8 cellular contexts compared by ENCODE assay signal in the genomic region with DNA sequence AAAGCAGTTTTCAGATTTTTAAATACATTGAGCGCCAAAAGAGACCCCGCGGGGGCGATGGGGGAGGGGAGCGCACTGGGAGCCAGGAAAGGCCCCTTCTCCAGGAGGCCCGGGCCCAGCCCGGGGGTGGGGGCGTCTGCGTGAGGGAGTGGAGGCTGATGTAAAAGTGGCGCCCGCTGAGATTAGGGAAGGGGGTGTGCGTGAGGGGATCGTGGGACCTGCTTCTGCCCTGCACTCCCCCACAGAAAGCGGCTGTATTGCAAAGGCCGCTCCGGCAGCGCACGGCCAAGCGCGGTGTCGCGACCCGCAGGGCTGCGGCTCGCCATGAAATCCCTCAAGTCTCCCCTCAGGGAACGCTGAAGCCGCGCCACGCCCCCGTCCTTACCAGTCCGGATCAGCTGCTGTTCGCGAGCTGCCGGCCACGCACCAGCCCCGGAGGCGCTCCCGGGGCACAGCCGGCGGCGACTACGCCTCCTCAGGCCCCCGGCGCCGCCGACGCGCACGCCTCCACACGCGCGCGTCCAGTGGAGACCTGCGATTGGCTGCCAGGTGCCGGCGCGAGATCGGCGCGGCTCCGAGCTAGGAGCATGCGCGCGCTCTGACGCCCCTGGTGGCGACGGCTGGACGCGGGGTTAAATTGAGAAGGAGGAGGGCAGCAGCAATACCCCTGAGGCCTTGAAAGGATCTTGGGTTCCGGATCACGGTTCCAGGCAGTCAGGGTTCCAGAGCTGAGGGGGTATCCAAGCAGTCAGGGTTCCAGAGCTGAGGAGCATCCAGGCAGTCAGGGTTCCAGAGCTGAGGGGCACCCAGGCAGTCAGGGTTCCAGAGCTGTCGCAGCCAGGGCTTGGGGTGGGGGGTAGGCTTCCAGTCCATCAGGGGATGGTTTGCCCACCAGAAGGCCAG. TPM values are rescaled to one million over a fixed set of nuclear protein-coding genes. Genes with fewer than 3 reads are reported as not detected.
DNase-seq lines count a peak whose midpoint lies in the region; ATAC-seq, FAIRE-seq and TF ChIP-seq lines count a peak whose summit lies in the region.

A gene with protein sequence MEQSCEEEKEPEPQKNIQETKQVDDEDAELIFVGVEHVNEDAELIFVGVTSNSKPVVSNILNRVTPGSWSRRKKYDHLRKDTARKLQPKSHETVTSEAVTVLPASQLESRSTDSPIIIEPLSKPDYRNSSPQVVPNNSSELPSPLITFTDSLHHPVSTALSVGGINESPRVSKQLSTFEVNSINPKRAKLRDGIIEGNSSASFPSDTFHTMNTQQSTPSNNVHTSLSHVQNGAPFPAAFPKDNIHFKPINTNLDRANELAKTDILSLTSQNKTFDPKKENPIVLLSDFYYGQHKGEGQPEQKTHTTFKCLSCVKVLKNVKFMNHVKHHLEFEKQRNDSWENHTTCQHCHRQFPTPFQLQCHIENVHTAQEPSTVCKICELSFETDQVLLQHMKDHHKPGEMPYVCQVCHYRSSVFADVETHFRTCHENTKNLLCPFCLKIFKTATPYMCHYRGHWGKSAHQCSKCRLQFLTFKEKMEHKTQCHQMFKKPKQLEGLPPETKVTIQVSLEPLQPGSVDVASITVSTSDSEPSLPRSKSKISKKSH (minus strand): TSS at position 469 of the 903 bp plus-strand sequence. CDS start 19,344 bp downstream, outside the sequence.

- peak; percentile 80 for ATAC-seq in HG02763 (IDR thresholded peaks at IDR 0.05; ENCODE audit: unreplicated experiment)
- peak; percentile 98 for ATAC-seq in WTC11
- ATAC-seq in central memory CD8-positive, alpha-beta T cell (replicated peaks; ENCODE audit: extremely low read depth, poor library complexity, severe bottlenecking) = peak; percentile 99

- TF ChIP-seq CTCF in WTC11 (IDR thresholded peaks at IDR 0.05) = peak; percentile 38; the same call in 1 of the 2 replicates

- peaks cover 40% of the 10 kb centered on the region for H3K36me3 Mint-ChIP-seq in WTC11
- H3K36me3 Mint-ChIP-seq in central memory CD8-positive, alpha-beta T cell (ENCODE audit: insufficient read depth) = peaks cover 7% of the 10 kb centered on the region

- peak; percentile 69; the same call in 1 of the 2 replicates for TF ChIP-seq POLR2A in GM12892 (IDR thresholded peaks at IDR 0.05; ENCODE audit: low read depth, low read length)

- peak within 1 kb of the TSS; percentile 77 for H3K4me3 Mint-ChIP-seq in WTC11
- H3K4me3 Mint-ChIP-seq in central memory CD8-positive, alpha-beta T cell = peak within 1 kb of the TSS; percentile 81

- H3K27ac Mint-ChIP-seq in WTC11 = no peak within 1 kb of the TSS
- H3K27ac Mint-ChIP-seq in central memory CD8-positive, alpha-beta T cell (ENCODE audit: low read depth) = peak within 1 kb of the TSS; percentile 66

- peaks cover 17% of the 10 kb centered on the region for H3K9me3 Mint-ChIP-seq in WTC11
- H3K9me3 Mint-ChIP-seq in central memory CD8-positive, alpha-beta T cell = no peaks in the 10 kb centered on the region

- peaks cover 69% of the 10 kb centered on the region for H3K27me3 Mint-ChIP-seq in WTC11 (ENCODE audit: low read depth)
- H3K27me3 Mint-ChIP-seq in central memory CD8-positive, alpha-beta T cell = peaks cover 18% of the 10 kb centered on the region

- CTCF ChIA-PET in WTC11 (lab: Charles Lee) = interaction anchor here (0.7 to 2.2 kb wide), 24 partner anchors 8 to 375 kb away, joined by 3 to 17 read pairs (median 4); a partner anchor contains a TSS

- H3K4me1 Mint-ChIP-seq in WTC11 = peaks cover 8% of the 10 kb centered on the region
- H3K4me1 Mint-ChIP-seq in central memory CD8-positive, alpha-beta T cell = peaks cover 10% of the 10 kb centered on the region

- peak; percentile 99 for FAIRE-seq in GM12892 (lab: Jason Lieb, UNC)

- POLR2A ChIA-PET in WTC11 (lab: Charles Lee) = interaction anchor here (1.0 kb wide), 1 partner anchor 12 kb away, joined by 5 read pairs; a partner anchor contains a TSS

- DNase-seq in GM12892 (ENCODE audit: insufficient read length) (peak; percentile 79), NCI-H187 treated with DMSO at 0.1 percent for 48 hours (lab: John Stamatoyannopoulos, UW) (peak; percentile 2), WTC11 (ENCODE audit: low spot score) (peak; percentile 89), kidney tubule cell (ENCODE audit: low spot score) (peak; percentile 86), OCI-M2 (lab: John Stamatoyannopoulos, UW; ENCODE audit: unreplicated experiment) (no peak)
- DNase-seq in central memory CD8-positive, alpha-beta T cell (ENCODE audit: low spot score in 2 of 2) = peak; percentile 74 to 78
- peak; percentile 65 to 76 for DNase-seq in stimulated activated CD4-positive, alpha-beta T cell treated with anti-CD3 and anti-CD28 coated beads, Interleukin-1b, Interleukin-23, amount 100 ng/mL, for 4 hours (ENCODE audit: low read depth in 2 of 2)

TF ChIP-seq in WTC11, 78 proteins besides CTCF, POLR2A, EP300 and RAD21 (continues in another document):
- TF ChIP-seq CREM (CRISPR knock-in tag; IDR thresholded peaks at IDR 0.05) = peak; percentile 74; the same call in 1 of the 2 replicates
- TF ChIP-seq GTF2I (CRISPR knock-in tag; conservative IDR thresholded peaks at IDR 0.05) = no peak
- TF ChIP-seq NR1H2 (CRISPR knock-in tag; IDR thresholded peaks at IDR 0.05) = no peak
- TF ChIP-seq, protein P1, sequence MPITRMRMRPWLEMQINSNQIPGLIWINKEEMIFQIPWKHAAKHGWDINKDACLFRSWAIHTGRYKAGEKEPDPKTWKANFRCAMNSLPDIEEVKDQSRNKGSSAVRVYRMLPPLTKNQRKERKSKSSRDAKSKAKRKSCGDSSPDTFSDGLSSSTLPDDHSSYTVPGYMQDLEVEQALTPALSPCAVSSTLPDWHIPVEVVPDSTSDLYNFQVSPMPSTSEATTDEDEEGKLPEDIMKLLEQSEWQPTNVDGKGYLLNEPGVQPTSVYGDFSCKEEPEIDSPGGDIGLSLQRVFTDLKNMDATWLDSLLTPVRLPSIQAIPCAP (CRISPR knock-in tag; IDR thresholded peaks at IDR 0.05) = peak; percentile 20; the same call in 1 of the 2 replicates
- TF ChIP-seq MYBL2 (CRISPR knock-in tag; IDR thresholded peaks at IDR 0.05) = peak; percentile 57; the same call in 1 of the 2 replicates
- TF ChIP-seq, protein P2, sequence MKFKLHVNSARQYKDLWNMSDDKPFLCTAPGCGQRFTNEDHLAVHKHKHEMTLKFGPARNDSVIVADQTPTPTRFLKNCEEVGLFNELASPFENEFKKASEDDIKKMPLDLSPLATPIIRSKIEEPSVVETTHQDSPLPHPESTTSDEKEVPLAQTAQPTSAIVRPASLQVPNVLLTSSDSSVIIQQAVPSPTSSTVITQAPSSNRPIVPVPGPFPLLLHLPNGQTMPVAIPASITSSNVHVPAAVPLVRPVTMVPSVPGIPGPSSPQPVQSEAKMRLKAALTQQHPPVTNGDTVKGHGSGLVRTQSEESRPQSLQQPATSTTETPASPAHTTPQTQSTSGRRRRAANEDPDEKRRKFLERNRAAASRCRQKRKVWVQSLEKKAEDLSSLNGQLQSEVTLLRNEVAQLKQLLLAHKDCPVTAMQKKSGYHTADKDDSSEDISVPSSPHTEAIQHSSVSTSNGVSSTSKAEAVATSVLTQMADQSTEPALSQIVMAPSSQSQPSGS (CRISPR knock-in tag; IDR thresholded peaks at IDR 0.05; ENCODE audit: borderline replicate concordance, low read depth) = no peak
- TF ChIP-seq FOXP1 (CRISPR knock-in tag; IDR thresholded peaks at IDR 0.05; ENCODE audit: borderline replicate concordance) = no peak
- peak; percentile 52 for TF ChIP-seq SP1 (CRISPR knock-in tag; conservative IDR thresholded peaks at IDR 0.05)
- TF ChIP-seq, protein P3, sequence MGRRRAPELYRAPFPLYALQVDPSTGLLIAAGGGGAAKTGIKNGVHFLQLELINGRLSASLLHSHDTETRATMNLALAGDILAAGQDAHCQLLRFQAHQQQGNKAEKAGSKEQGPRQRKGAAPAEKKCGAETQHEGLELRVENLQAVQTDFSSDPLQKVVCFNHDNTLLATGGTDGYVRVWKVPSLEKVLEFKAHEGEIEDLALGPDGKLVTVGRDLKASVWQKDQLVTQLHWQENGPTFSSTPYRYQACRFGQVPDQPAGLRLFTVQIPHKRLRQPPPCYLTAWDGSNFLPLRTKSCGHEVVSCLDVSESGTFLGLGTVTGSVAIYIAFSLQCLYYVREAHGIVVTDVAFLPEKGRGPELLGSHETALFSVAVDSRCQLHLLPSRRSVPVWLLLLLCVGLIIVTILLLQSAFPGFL (CRISPR knock-in tag; IDR thresholded peaks at IDR 0.05; ENCODE audit: borderline replicate concordance) = no peak
- TF ChIP-seq ZBTB21 (CRISPR knock-in tag; IDR thresholded peaks at IDR 0.05; ENCODE audit: borderline replicate concordance) = no peak
- TF ChIP-seq, protein P4, sequence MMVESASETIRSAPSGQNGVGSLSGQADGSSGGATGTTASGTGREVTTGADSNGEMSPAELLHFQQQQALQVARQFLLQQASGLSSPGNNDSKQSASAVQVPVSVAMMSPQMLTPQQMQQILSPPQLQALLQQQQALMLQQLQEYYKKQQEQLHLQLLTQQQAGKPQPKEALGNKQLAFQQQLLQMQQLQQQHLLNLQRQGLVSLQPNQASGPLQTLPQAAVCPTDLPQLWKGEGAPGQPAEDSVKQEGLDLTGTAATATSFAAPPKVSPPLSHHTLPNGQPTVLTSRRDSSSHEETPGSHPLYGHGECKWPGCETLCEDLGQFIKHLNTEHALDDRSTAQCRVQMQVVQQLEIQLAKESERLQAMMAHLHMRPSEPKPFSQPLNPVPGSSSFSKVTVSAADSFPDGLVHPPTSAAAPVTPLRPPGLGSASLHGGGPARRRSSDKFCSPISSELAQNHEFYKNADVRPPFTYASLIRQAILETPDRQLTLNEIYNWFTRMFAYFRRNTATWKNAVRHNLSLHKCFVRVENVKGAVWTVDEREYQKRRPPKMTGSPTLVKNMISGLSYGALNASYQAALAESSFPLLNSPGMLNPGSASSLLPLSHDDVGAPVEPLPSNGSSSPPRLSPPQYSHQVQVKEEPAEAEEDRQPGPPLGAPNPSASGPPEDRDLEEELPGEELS (CRISPR knock-in tag; IDR thresholded peaks at IDR 0.05) = no peak

RNA-seq across cellular contexts. Expression of the gene that starts here (rescaled TPM):
- polyA plus RNA-seq in GM12892 (2012; ENCODE audit: missing spikeins) = 2.9 TPM
- 5.9 to 7.7 TPM (median 7.0 TPM) in 3 replicates for total RNA-seq in WTC11 (2021)
